ENCODE assay signal across 1 cellular context in genomic region chr18:48743046-48743445, GRCh38.
TF ChIP-seq lines count a peak whose summit lies in the region.

No MANE protein-coding gene starts in this region.

TF ChIP-seq in GM23338, 12 proteins besides CTCF, POLR2A, EP300 and RAD21 (continued from another document):
- TF ChIP-seq ZNF462 (CRISPR knock-in tag; IDR thresholded peaks at IDR 0.05) (no peak), STAT1 (IDR thresholded peaks at IDR 0.05; ENCODE audit: unreplicated experiment) (no peak)
